ENCODE assay signal across 19 cellular contexts in genomic region chr15:82855286-82856092, GRCh38. TPM values are rescaled to one million over a fixed set of nuclear protein-coding genes. Genes with fewer than 3 reads are reported as not detected.
DNase-seq lines count a peak whose midpoint lies in the region; ATAC-seq and TF ChIP-seq lines count a peak whose summit lies in the region.
"Had no signal": no experiment of that assay in that cellular context is flagged by ENCODE, and none has a peak within 500 bp of the region (broad histone marks: within the 10 kb centered on the region; RNA-seq: fewer than 3 reads in every experiment).

No MANE protein-coding gene starts in this region.

- H3K27ac ChIP-seq in PC-9: no peak overlapping the region
- H3K27ac ChIP-seq in stomach: no peak overlapping the region
- H3K27ac ChIP-seq in upper lobe of left lung: no peak overlapping the region
- H3K27ac ChIP-seq: colonic mucosa, gastroesophageal sphincter, HL-60, WERI-Rb-1 had no signal

- no peaks in the 10 kb centered on the region for H4K20me1 ChIP-seq in PC-9 (ENCODE audit: insufficient read depth)

- H3K9me2 ChIP-seq in PC-9 (ENCODE audit: insufficient read depth): no peaks in the 10 kb centered on the region

- TF ChIP-seq EP300 in stomach (IDR thresholded peaks at IDR 0.05): no peak
- TF ChIP-seq EP300 in upper lobe of left lung (IDR thresholded peaks at IDR 0.05): no peak

- no peak overlapping the region for H3K27ac Mint-ChIP-seq in activated naive CD8-positive, alpha-beta T cell treated with anti-CD3 and anti-CD28 coated beads, Interleukin-2, amount 10 ng/mL, durations not matched to agents 7 days and 5 days
- no peak overlapping the region for H3K27ac Mint-ChIP-seq in activated naive CD8-positive, alpha-beta T cell treated with anti-CD3 and anti-CD28 coated beads for 36 hours
- H3K27ac Mint-ChIP-seq: nephron progenitor cell had no signal

- no peaks in the 10 kb centered on the region for H3K4me1 ChIP-seq in PC-9 (replicated peaks; ENCODE audit: insufficient read depth)
- peaks cover 0 to 5% (median 1%) of the 10 kb centered on the region in 4 donors for H3K4me1 ChIP-seq in stomach
- H3K4me1 ChIP-seq in upper lobe of left lung: peaks cover 0 to 8% (median 0%) of the 10 kb centered on the region in 4 donors
- H3K4me1 ChIP-seq: colonic mucosa had no signal

- H3K79me2 ChIP-seq in PC-9 (ENCODE audit: low read depth): no peaks in the 10 kb centered on the region

- TF ChIP-seq POLR2A in stomach (IDR thresholded peaks at IDR 0.05) (no peak), upper lobe of left lung (IDR thresholded peaks at IDR 0.05) (no peak)

- CTCF ChIA-PET in PC-9 (lab: Charles Lee): interaction anchor here (0.6 kb wide), 1 partner anchor 23 kb away, joined by 12 read pairs; no protein-coding TSS in a partner anchor

- H3K36me3 ChIP-seq in PC-9 (ENCODE audit: low read depth) (no peaks in the 10 kb centered on the region), stomach (peaks cover 12 to 58% (median 44%) of the 10 kb centered on the region in 4 donors), upper lobe of left lung (no peaks in the 10 kb centered on the region)
- H3K36me3 ChIP-seq: colonic mucosa had no signal

- H3K4me3 ChIP-seq in PC-9 (no peak overlapping the region), stomach (no peak overlapping the region), upper lobe of left lung (no peak overlapping the region)
- H3K4me3 ChIP-seq: colonic mucosa, gastroesophageal sphincter had no signal

- peaks cover 2% of the 10 kb centered on the region for H3K36me3 Mint-ChIP-seq in activated naive CD8-positive, alpha-beta T cell treated with anti-CD3 and anti-CD28 coated beads, Interleukin-2, amount 10 ng/mL, durations not matched to agents 7 days and 5 days
- no peaks in the 10 kb centered on the region for H3K36me3 Mint-ChIP-seq in activated naive CD8-positive, alpha-beta T cell treated with anti-CD3 and anti-CD28 coated beads for 36 hours

- no TSS peak for BruUV-seq in PC-9 (replicated peaks; lab: Mats Ljungman, UMichigan)

- H3K27me3 ChIP-seq in PC-9 (ENCODE audit: insufficient read depth, low read depth): no peaks in the 10 kb centered on the region
- no peaks in the 10 kb centered on the region for H3K27me3 ChIP-seq in stomach
- no peaks in the 10 kb centered on the region for H3K27me3 ChIP-seq in upper lobe of left lung
- H3K27me3 ChIP-seq: colonic mucosa, gastroesophageal sphincter had no signal

- no peaks in the 10 kb centered on the region for H3K27me3 Mint-ChIP-seq in activated naive CD8-positive, alpha-beta T cell treated with anti-CD3 and anti-CD28 coated beads, Interleukin-2, amount 10 ng/mL, durations not matched to agents 7 days and 5 days
- H3K27me3 Mint-ChIP-seq in activated naive CD8-positive, alpha-beta T cell treated with anti-CD3 and anti-CD28 coated beads for 36 hours: no peaks in the 10 kb centered on the region

- H3F3A ChIP-seq in PC-9 (ENCODE audit: insufficient read depth, low read depth): no peaks in the 10 kb centered on the region

- no peak overlapping the region for H2AFZ ChIP-seq in PC-9

- 77 to 84% (median 78%) methylated on average over 15 to 17 of the region's 17 CpGs for WGBS in stomach, 5 donors
- WGBS in upper lobe of left lung, 2 donors: 68 to 73% methylated on average over 17 of the region's 17 CpGs

- no peak for TF ChIP-seq CTCF in PC-9 (conservative IDR thresholded peaks at IDR 0.05)
- TF ChIP-seq CTCF in stomach (IDR thresholded peaks at IDR 0.05): no peak
- no peak for TF ChIP-seq CTCF in upper lobe of left lung (IDR thresholded peaks at IDR 0.05)

- peaks cover 14% of the 10 kb centered on the region for H3K4me1 Mint-ChIP-seq in activated naive CD8-positive, alpha-beta T cell treated with anti-CD3 and anti-CD28 coated beads, Interleukin-2, amount 10 ng/mL, durations not matched to agents 7 days and 5 days
- peaks cover 12% of the 10 kb centered on the region for H3K4me1 Mint-ChIP-seq in activated naive CD8-positive, alpha-beta T cell treated with anti-CD3 and anti-CD28 coated beads for 36 hours

- H3K9me3 Mint-ChIP-seq in activated naive CD8-positive, alpha-beta T cell treated with anti-CD3 and anti-CD28 coated beads, Interleukin-2, amount 10 ng/mL, durations not matched to agents 7 days and 5 days: no peaks in the 10 kb centered on the region
- H3K9me3 Mint-ChIP-seq in activated naive CD8-positive, alpha-beta T cell treated with anti-CD3 and anti-CD28 coated beads for 36 hours: no peaks in the 10 kb centered on the region
- H3K9me3 Mint-ChIP-seq: nephron progenitor cell had no signal

- POLR2A ChIA-PET in activated naive CD8-positive, alpha-beta T cell treated with anti-CD3 and anti-CD28 coated beads, Interleukin-2, amount 10 ng/mL, durations not matched to agents 7 days and 5 days (lab: Charles Lee): no interaction called here
- POLR2A ChIA-PET in PC-9 (lab: Charles Lee; ENCODE audit: unreplicated experiment): no interaction called here

- DNase-seq in activated naive CD8-positive, alpha-beta T cell treated with anti-CD3 and anti-CD28 coated beads, Interleukin-2, amount 10 ng/mL, durations not matched to agents 7 days and 5 days: no peak
- no peak for DNase-seq in activated naive CD8-positive, alpha-beta T cell treated with anti-CD3 and anti-CD28 coated beads for 36 hours
- DNase-seq in PC-9 (no peak), fibroblast of peridontal ligament (ENCODE audit: extremely low read depth) (peak; percentile 19), stomach (peak; percentile 14), HuH-7.5 (ENCODE audit: low spot score) (no peak), upper lobe of left lung (no peak), NK-92 (lab: John Stamatoyannopoulos, UW; ENCODE audit: unreplicated experiment) (no peak)
- DNase-seq: ACHN, colonic mucosa, NCI-H146, NCI-H510A treated with DMSO at 0.1 percent for 48 hours, nephron progenitor cell, WERI-Rb-1 had no signal

- no peaks in the 10 kb centered on the region for H3K9me3 ChIP-seq in PC-9 (ENCODE audit: insufficient read depth, low read depth)
- H3K9me3 ChIP-seq in stomach: no peaks in the 10 kb centered on the region
- no peaks in the 10 kb centered on the region for H3K9me3 ChIP-seq in upper lobe of left lung
- H3K9me3 ChIP-seq: colonic mucosa, gastroesophageal sphincter had no signal

- H3K4me3 Mint-ChIP-seq in activated naive CD8-positive, alpha-beta T cell treated with anti-CD3 and anti-CD28 coated beads, Interleukin-2, amount 10 ng/mL, durations not matched to agents 7 days and 5 days: peak overlapping the region; percentile 28
- no peak overlapping the region for H3K4me3 Mint-ChIP-seq in activated naive CD8-positive, alpha-beta T cell treated with anti-CD3 and anti-CD28 coated beads for 36 hours
- H3K4me3 Mint-ChIP-seq: nephron progenitor cell had no signal

- intact Hi-C loops in PC-9 (cut with micrococcal nuclease; ENCODE audit: unreplicated experiment): no loop called here
- intact Hi-C loops in stomach (cut with DNase I; ENCODE audit: low total_unique reads): no loop called here

- ATAC-seq in activated naive CD8-positive, alpha-beta T cell treated with anti-CD3 and anti-CD28 coated beads, Interleukin-2, amount 10 ng/mL, durations not matched to agents 7 days and 5 days (ENCODE audit: low read depth): no peak
- no peak for ATAC-seq in upper lobe of left lung (ENCODE audit: low FRiP score in 2 of 2)
- ATAC-seq: gastroesophageal sphincter had no signal

- peak overlapping the region; percentile 9; the same call in 1 of the 2 replicates for H3K4me2 ChIP-seq in PC-9

RNA-seq across cellular contexts. Expression of gene WHAMM, which starts 46.1 kb away (rescaled TPM):
- total RNA-seq in activated naive CD8-positive, alpha-beta T cell treated with anti-CD3 and anti-CD28 coated beads, Interleukin-2, amount 10 ng/mL, durations not matched to agents 7 days and 5 days: 10 to 100 TPM; 18.1 to 18.2 TPM
- 1 to 10 TPM; 6.5 to 7.6 TPM for total RNA-seq in activated naive CD8-positive, alpha-beta T cell treated with anti-CD3 and anti-CD28 coated beads for 36 hours
- total RNA-seq in PC-9 (2021) (6.4 and 6.9 TPM in 2 replicates), stomach (10 to 100 TPM in 2 of 5 donors, 1 to 10 TPM in 3; 6.2 to 44.6 (median 9.3) TPM), upper lobe of left lung (10 to 100 TPM; 10.6 to 15.7 (median 11.6) TPM)
- polyA plus RNA-seq in stomach: 1 to 10 TPM; 3.6 to 4.1 (median 3.8) TPM

RNA-seq across cellular contexts. Expression of gene FSD2, which starts 49.6 kb away (rescaled TPM):
- total RNA-seq in activated naive CD8-positive, alpha-beta T cell treated with anti-CD3 and anti-CD28 coated beads, Interleukin-2, amount 10 ng/mL, durations not matched to agents 7 days and 5 days: not detected
- total RNA-seq in activated naive CD8-positive, alpha-beta T cell treated with anti-CD3 and anti-CD28 coated beads for 36 hours: not detected
- not detected in 2 replicates for total RNA-seq in PC-9 (2021)
- total RNA-seq in stomach: under 1 TPM in 1 of 5 donors, not detected in 4; under 0.01 TPM
- under 1 TPM in 1 of 3 donors, not detected in 2; 0.03 TPM for polyA plus RNA-seq in stomach
- total RNA-seq in upper lobe of left lung: under 1 TPM in 1 of 6 donors, not detected in 5; 0.86 TPM
- total RNA-seq: colonic mucosa, gastroesophageal sphincter, LHCN-M2, mesenteric fat pad, renal cortical epithelial cell had no signal

Comparison
In these comparisons a context has a peak if more than half of its experiments do, and no peak if none do; other contexts are left out.
1. DNase-seq: peak in fibroblast of peridontal ligament (single experiment) and stomach (single experiment); none in activated naive CD8-positive, alpha-beta T cell treated with anti-CD3 and anti-CD28 coated beads, Interleukin-2, amount 10 ng/mL, durations not matched to agents 7 days and 5 days (single experiment), activated naive CD8-positive, alpha-beta T cell treated with anti-CD3 and anti-CD28 coated beads for 36 hours (single experiment), PC-9 (0 of 2), HuH-7.5 (single experiment), upper lobe of left lung (0 of 2) and NK-92 (single experiment).